Comparison of ENCODE assay signal across 8 cellular contexts in the genomic region with DNA sequence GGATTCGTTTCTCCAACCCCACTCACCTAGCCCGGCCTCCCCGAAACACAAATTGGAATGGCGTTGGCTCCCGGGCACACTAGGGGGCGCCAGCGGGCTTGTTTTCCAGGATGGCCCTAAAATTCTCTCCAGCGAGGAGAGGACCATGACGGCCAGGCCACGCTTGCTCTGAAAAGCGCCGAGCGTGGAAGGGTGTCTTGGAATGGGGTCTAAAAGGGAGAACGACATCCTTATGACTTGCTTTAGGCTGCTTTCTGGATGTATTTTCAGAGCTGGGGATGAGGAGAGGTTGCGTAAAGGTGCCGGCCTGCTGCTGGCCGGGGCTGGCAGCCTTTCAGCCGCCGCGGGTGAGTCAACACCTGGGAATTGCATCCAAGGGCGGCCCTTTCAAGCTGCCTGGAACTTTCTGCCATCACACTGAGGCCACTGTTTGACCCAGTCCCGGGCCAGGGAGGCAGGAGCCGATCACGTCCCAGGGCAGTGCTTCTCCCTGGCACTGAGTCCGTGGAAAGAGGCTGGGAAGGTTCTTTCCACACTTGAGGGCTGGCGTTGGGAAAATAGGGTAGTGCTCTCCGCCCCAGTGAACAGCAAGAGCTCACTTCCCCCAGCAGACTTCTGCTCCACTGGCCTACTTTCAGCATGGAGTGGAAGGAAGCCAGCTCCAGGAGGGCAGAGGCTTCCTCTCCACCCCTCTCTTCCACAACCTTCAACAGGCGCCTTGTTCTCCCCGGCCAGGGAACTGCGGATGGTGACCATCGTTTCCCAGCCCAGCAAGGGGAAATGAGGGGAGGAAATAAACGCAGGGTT.
DNase-seq lines count a peak whose midpoint lies in the region; ATAC-seq and TF ChIP-seq lines count a peak whose summit lies in the region.

No MANE protein-coding gene starts in this region.

- H3K4me1 ChIP-seq in ACC112 (ENCODE audit: control insufficient read depth, insufficient read depth, low read length, unreplicated experiment) (peaks cover 16% of the 10 kb centered on the region), ectodermal cell (ENCODE audit: control insufficient read depth, insufficient read depth, low read length) (peaks cover 7% of the 10 kb centered on the region), lung (ENCODE audit: control insufficient read depth in 2 of 2, insufficient read depth in 2 of 2, low read length in 2 of 2) (no peaks in the 10 kb centered on the region)

- H2AFZ ChIP-seq in ACC112 (ENCODE audit: low read length, unreplicated experiment), result peak overlapping the region; percentile 86

- TF ChIP-seq CTCF in lung (IDR thresholded peaks at IDR 0.05; ENCODE audit: control extremely low read depth, extremely low read depth), result peak; percentile 82

- H3K4me3 ChIP-seq in ACC112 (ENCODE audit: low read depth, low read length) (peak overlapping the region; percentile 69), ectodermal cell (ENCODE audit: insufficient read depth, low read depth, low read length) (peak overlapping the region; percentile 22), lung (no peak overlapping the region)

- H3K9me3 Mint-ChIP-seq in activated CD8-positive, alpha-beta T cell treated with anti-CD3 and anti-CD28 coated beads, Interleukin-2, amount 10 ng/mL, durations not matched to agents 7 days and 5 days (ENCODE audit: insufficient read depth), result peaks cover 10% of the 10 kb centered on the region

- ATAC-seq in GM18870 (IDR thresholded peaks at IDR 0.05; ENCODE audit: unreplicated experiment) (peak; percentile 88), HG03460 (IDR thresholded peaks at IDR 0.05; ENCODE audit: unreplicated experiment) (peak; percentile 78), lung (ENCODE audit: insufficient read depth, low FRiP score) (peak; percentile 93)
- peak; percentile 88 for ATAC-seq in activated CD8-positive, alpha-beta T cell treated with anti-CD3 and anti-CD28 coated beads, Interleukin-2, amount 10 ng/mL, durations not matched to agents 7 days and 5 days

- H3K4me1 Mint-ChIP-seq in activated CD8-positive, alpha-beta T cell treated with anti-CD3 and anti-CD28 coated beads, Interleukin-2, amount 10 ng/mL, durations not matched to agents 7 days and 5 days (ENCODE audit: low read depth), result peaks cover 12% of the 10 kb centered on the region

- no peaks in the 10 kb centered on the region for H3K79me2 ChIP-seq in ACC112 (ENCODE audit: control insufficient read depth, insufficient read depth, low read length, unreplicated experiment)

- H3K27ac Mint-ChIP-seq in activated CD8-positive, alpha-beta T cell treated with anti-CD3 and anti-CD28 coated beads, Interleukin-2, amount 10 ng/mL, durations not matched to agents 7 days and 5 days, result peak overlapping the region; percentile 59

- H3K27me3 ChIP-seq in ACC112 (ENCODE audit: insufficient read depth, low read length), result no peaks in the 10 kb centered on the region
- peaks cover 8% of the 10 kb centered on the region for H3K27me3 ChIP-seq in ectodermal cell (ENCODE audit: control insufficient read depth, insufficient read depth, low read length, poor library complexity, severe bottlenecking)
- no peaks in the 10 kb centered on the region for H3K27me3 ChIP-seq in lung (ENCODE audit: control insufficient read depth, insufficient read depth)

- CTCF ChIA-PET in activated CD8-positive, alpha-beta T cell treated with anti-CD3 and anti-CD28 coated beads, Interleukin-2, amount 10 ng/mL, durations not matched to agents 7 days and 5 days (lab: Charles Lee), result interaction anchor here (0.8 to 3.7 kb wide), 12 partner anchors 13 to 920 kb away, joined by 3 to 25 read pairs (median 3); no protein-coding TSS in a partner anchor

- H3K36me3 Mint-ChIP-seq in activated CD8-positive, alpha-beta T cell treated with anti-CD3 and anti-CD28 coated beads, Interleukin-2, amount 10 ng/mL, durations not matched to agents 7 days and 5 days (ENCODE audit: low read depth), result peaks cover 4% of the 10 kb centered on the region

- peak; percentile 82 for DNase-seq in NCI-H748 treated with DMSO at 0.1 percent for 48 hours (lab: John Stamatoyannopoulos, UW)
- peak; percentile 85 for DNase-seq in activated CD8-positive, alpha-beta T cell treated with anti-CD3 and anti-CD28 coated beads, Interleukin-2, amount 10 ng/mL, durations not matched to agents 7 days and 5 days
- peak; percentile 89 for DNase-seq in lung (ENCODE audit: low spot score)
- DNase-seq in stimulated activated CD4-positive, alpha-beta T cell treated with anti-CD3 and anti-CD28 coated beads, TNF-alpha, amount 100 ng/mL, for 24 hours (ENCODE audit: low read depth in 3 of 3), result peak; percentile 62 to 85 (median 70)

- H3K9me3 ChIP-seq in ectodermal cell (ENCODE audit: control insufficient read depth, low read length) (no peaks in the 10 kb centered on the region), lung (ENCODE audit: control insufficient read depth in 2 of 2, insufficient read depth in 1 of 2, low read length in 1 of 2) (no peaks in the 10 kb centered on the region)

- POLR2A ChIA-PET in activated CD8-positive, alpha-beta T cell treated with anti-CD3 and anti-CD28 coated beads, Interleukin-2, amount 10 ng/mL, durations not matched to agents 7 days and 5 days (lab: Charles Lee), result no interaction called here

- WGBS in ectodermal cell, 2 experiments, result 20% methylated on average over 32 of the region's 32 CpGs
- WGBS in lung, 2 donors, result 2 to 4% methylated on average over 32 of the region's 32 CpGs

- peak overlapping the region; percentile 86 for H3K27ac ChIP-seq in ACC112 (ENCODE audit: low read depth, low read length)
- no peak overlapping the region for H3K27ac ChIP-seq in ectodermal cell (ENCODE audit: insufficient read depth, low read depth, low read length, poor library complexity, severe bottlenecking)
- H3K27ac ChIP-seq in lung (ENCODE audit: low read depth in 1 of 2, low read length in 1 of 2), result peak overlapping the region; percentile 84 to 87

- H3K36me3 ChIP-seq in ACC112 (ENCODE audit: insufficient read depth, low read length) (no peaks in the 10 kb centered on the region), ectodermal cell (ENCODE audit: control insufficient read depth, insufficient read depth, low read length) (no peaks in the 10 kb centered on the region), lung (ENCODE audit: control insufficient read depth in 2 of 2, insufficient read depth in 2 of 2, low read length in 2 of 2) (no peaks in the 10 kb centered on the region)

- peaks cover 19% of the 10 kb centered on the region for H3K27me3 Mint-ChIP-seq in activated CD8-positive, alpha-beta T cell treated with anti-CD3 and anti-CD28 coated beads, Interleukin-2, amount 10 ng/mL, durations not matched to agents 7 days and 5 days (ENCODE audit: low read depth)

- H3K4me3 Mint-ChIP-seq in activated CD8-positive, alpha-beta T cell treated with anti-CD3 and anti-CD28 coated beads, Interleukin-2, amount 10 ng/mL, durations not matched to agents 7 days and 5 days, result peak overlapping the region; percentile 40
